In genomic region chr6:35601331-35602132, GRCh38 we compare ENCODE assay signal across 8 cellular contexts.
A peak's percentile ranks its signal among the peaks of the same experiment; 100 is the strongest.
DNase-seq lines count a peak whose midpoint lies in the region; ATAC-seq and TF ChIP-seq lines count a peak whose summit lies in the region.

No MANE protein-coding gene starts in this region.

- H3K27me3 Mint-ChIP-seq in naive thymus-derived CD8-positive, alpha-beta T cell = no peaks in the 10 kb centered on the region

- H3K27ac ChIP-seq in C4-2B = peak overlapping the region; percentile 61; the same call in 1 of the 2 replicates
- peak overlapping the region; percentile 86 to 97 (median 94) for H3K27ac ChIP-seq in esophagus squamous epithelium
- H3K27ac ChIP-seq in temporal lobe (ENCODE audit: low read depth, low read length) = peak overlapping the region; percentile 98

- H3K4me1 Mint-ChIP-seq in naive thymus-derived CD8-positive, alpha-beta T cell = peaks cover 33 to 85% (median 77%) of the 10 kb centered on the region in 4 donors

- 1 to 7% methylated on average over 8 of the region's 8 CpGs for WGBS in esophagus squamous epithelium, 2 donors

- peak; percentile 55 for DNase-seq in NCI-H1105 (lab: John Stamatoyannopoulos, UW)
- peak; percentile 41 for DNase-seq in activated T-cell treated with anti-CD3 and anti-CD28 coated beads for 4 hours
- no peak for DNase-seq in esophagus squamous epithelium (lab: John Stamatoyannopoulos, UW)
- DNase-seq in naive thymus-derived CD8-positive, alpha-beta T cell = peak; percentile 30 to 96 (median 82)
- DNase-seq in NAMALWA (ENCODE audit: low spot score) = no peak

- ATAC-seq in naive thymus-derived CD8-positive, alpha-beta T cell = peak; percentile 81 to 88
- ATAC-seq in GM21367 (IDR thresholded peaks at IDR 0.05; ENCODE audit: unreplicated experiment) = no peak

- H3K4me1 ChIP-seq in esophagus squamous epithelium = peaks cover 48 to 100% (median 83%) of the 10 kb centered on the region in 3 donors

- H3K36me3 ChIP-seq in esophagus squamous epithelium = peaks cover 0 to 33% (median 0%) of the 10 kb centered on the region in 3 donors

- H3K27me3 ChIP-seq in esophagus squamous epithelium = no peaks in the 10 kb centered on the region

- H3K9me3 ChIP-seq in esophagus squamous epithelium = no peaks in the 10 kb centered on the region

- peak overlapping the region in 3 of 4 donors; percentile 3 to 48 (median 4) for H3K4me3 ChIP-seq in esophagus squamous epithelium

- intact Hi-C loops in esophagus squamous epithelium (cut with DNase I) = loop anchor here (5.0 kb wide), 1 partner anchor 126 kb away; no protein-coding TSS in a partner anchor

- no peaks in the 10 kb centered on the region for H3K9me3 Mint-ChIP-seq in naive thymus-derived CD8-positive, alpha-beta T cell

- peaks cover 5 to 30% (median 23%) of the 10 kb centered on the region in 3 donors for H3K36me3 Mint-ChIP-seq in naive thymus-derived CD8-positive, alpha-beta T cell

- peak overlapping the region; percentile 76 to 98 (median 82) for H3K4me3 Mint-ChIP-seq in naive thymus-derived CD8-positive, alpha-beta T cell

- TF ChIP-seq POLR2A in esophagus squamous epithelium (IDR thresholded peaks at IDR 0.05) = no peak

- POLR2A ChIA-PET in naive thymus-derived CD8-positive, alpha-beta T cell (lab: Charles Lee) = interaction anchor here (1.0 to 12.5 kb wide), 20 partner anchors 9 to 300 kb away, joined by 3 to 242 read pairs (median 5); partner anchors contain the start of genes ARMC12 and RPL10A

- peak overlapping the region; percentile 87 to 100 (median 94) for H3K27ac Mint-ChIP-seq in naive thymus-derived CD8-positive, alpha-beta T cell

- no peak for TF ChIP-seq CTCF in C4-2B (conservative IDR thresholded peaks at IDR 0.05)
- TF ChIP-seq CTCF in esophagus squamous epithelium (IDR thresholded peaks at IDR 0.05) = peak in 1 of 6 experiments; percentile 17

Comparison
In these comparisons a context has a peak if more than half of its experiments do, and no peak if none do; other contexts are left out.
1. DNase-seq: peak in NCI-H1105 (single experiment), activated T-cell treated with anti-CD3 and anti-CD28 coated beads for 4 hours (single experiment) and naive thymus-derived CD8-positive, alpha-beta T cell (10 of 10); none in esophagus squamous epithelium (single experiment) and NAMALWA (single experiment).
2. Peak in every context shown above with its lines, with median percentiles within 50 percentile points of each other: H3K27ac ChIP-seq.